Comparison of ENCODE assay signal across 2 cellular contexts in genomic region chr2:207935121-207935990, GRCh38.
TF ChIP-seq lines count a peak whose summit lies in the region.

No MANE protein-coding gene starts in this region.

TF ChIP-seq in WTC11, 78 proteins besides CTCF, POLR2A, EP300 and RAD21:
- TF ChIP-seq ZNF281 (CRISPR knock-in tag; IDR thresholded peaks at IDR 0.05) (no peak), ZNF138 (CRISPR knock-in tag; conservative IDR thresholded peaks at IDR 0.05) (no peak), JAZF1 (CRISPR knock-in tag; IDR thresholded peaks at IDR 0.05) (no peak), OVOL2 (CRISPR knock-in tag; IDR thresholded peaks at IDR 0.05; ENCODE audit: borderline replicate concordance) (no peak)

TF ChIP-seq in HepG2, 621 proteins besides CTCF, POLR2A, EP300 and RAD21 (continued from another document and continues in another):
- TF ChIP-seq ZNF407 (CRISPR knock-in tag; IDR thresholded peaks at IDR 0.05; ENCODE audit: not compliant biosample characterization) = no peak
- peak; percentile 8; the same call in 1 of the 2 replicates for TF ChIP-seq ATF2 (CRISPR knock-in tag; IDR thresholded peaks at IDR 0.05)
- TF ChIP-seq HMGXB3 (CRISPR knock-in tag; IDR thresholded peaks at IDR 0.05; ENCODE audit: borderline replicate concordance) = no peak
- no peak for TF ChIP-seq POGZ (CRISPR knock-in tag; IDR thresholded peaks at IDR 0.05)
- no peak for TF ChIP-seq ZNF354B (CRISPR knock-in tag; IDR thresholded peaks at IDR 0.05)
- no peak for TF ChIP-seq NFYB (CRISPR knock-in tag; IDR thresholded peaks at IDR 0.05)
- 0 out of 2 replicates have a peak, but pooled peaks have one; percentile 31 for TF ChIP-seq ZNF713 (CRISPR knock-in tag; IDR thresholded peaks at IDR 0.05)
- TF ChIP-seq MIER3 (CRISPR knock-in tag; IDR thresholded peaks at IDR 0.05; ENCODE audit: borderline replicate concordance) = no peak
- TF ChIP-seq ZHX1 (CRISPR knock-in tag; IDR thresholded peaks at IDR 0.05; ENCODE audit: low read depth) = no peak
- TF ChIP-seq ZNF468 (CRISPR knock-in tag; IDR thresholded peaks at IDR 0.05) = no peak
- TF ChIP-seq EHMT2 (IDR thresholded peaks at IDR 0.05; ENCODE audit: borderline replicate concordance, low read depth, low read length) = peak; percentile 32; the same call in 1 of the 2 replicates
- TF ChIP-seq NRL (CRISPR knock-in tag; IDR thresholded peaks at IDR 0.05; ENCODE audit: borderline replicate concordance) = no peak
- no peak for TF ChIP-seq MNT (IDR thresholded peaks at IDR 0.05)
- TF ChIP-seq ZNF138 (CRISPR knock-in tag; IDR thresholded peaks at IDR 0.05; ENCODE audit: low read depth) = no peak
- TF ChIP-seq ZFYVE20 (CRISPR knock-in tag; IDR thresholded peaks at IDR 0.05; ENCODE audit: borderline replicate concordance, low read depth) = no peak
- TF ChIP-seq ZBTB44 (CRISPR knock-in tag; IDR thresholded peaks at IDR 0.05) = no peak
- TF ChIP-seq HDAC1 (CRISPR knock-in tag; IDR thresholded peaks at IDR 0.05) = 0 out of 2 replicates have a peak, but pooled peaks have one; percentile 9
- TF ChIP-seq HNF4G (IDR thresholded peaks at IDR 0.05; ENCODE audit: borderline replicate concordance, low read depth, low read length) = no peak; the same call in 1 of the 2 replicates
- TF ChIP-seq HNF4G (CRISPR knock-in tag; IDR thresholded peaks at IDR 0.05; ENCODE audit: borderline replicate concordance, low read depth) = 0 out of 2 replicates have a peak, but pooled peaks have one; percentile 25
- TF ChIP-seq ZNF337 (CRISPR knock-in tag; IDR thresholded peaks at IDR 0.05; ENCODE audit: borderline replicate concordance, low read depth) = peak; percentile 7; the same call in 1 of the 2 replicates
- no peak for TF ChIP-seq AHR (CRISPR knock-in tag; IDR thresholded peaks at IDR 0.05)
- no peak for TF ChIP-seq MBD4 (IDR thresholded peaks at IDR 0.05; ENCODE audit: borderline replicate concordance, low read length)
- no peak for TF ChIP-seq ZNF275 (CRISPR knock-in tag; IDR thresholded peaks at IDR 0.05; ENCODE audit: borderline replicate concordance)
- TF ChIP-seq ZNF160 (CRISPR knock-in tag; IDR thresholded peaks at IDR 0.05) = no peak
- no peak for TF ChIP-seq SALL2 (CRISPR knock-in tag; IDR thresholded peaks at IDR 0.05)
- TF ChIP-seq SKI (IDR thresholded peaks at IDR 0.05; ENCODE audit: partially characterized antibody) = no peak
- TF ChIP-seq ZNF891 (CRISPR knock-in tag; IDR thresholded peaks at IDR 0.05) = no peak
- TF ChIP-seq ZNF703 (CRISPR knock-in tag; IDR thresholded peaks at IDR 0.05; ENCODE audit: borderline replicate concordance) = no peak
- no peak for TF ChIP-seq ZNF788 (CRISPR knock-in tag; IDR thresholded peaks at IDR 0.05; ENCODE audit: borderline replicate concordance)
- TF ChIP-seq SRSF1 (optimal IDR thresholded peaks at IDR 0.05; ENCODE audit: low read depth, low read length) = no peak
- no peak for TF ChIP-seq ZNF501 (CRISPR knock-in tag; IDR thresholded peaks at IDR 0.05)
- TF ChIP-seq AKAP8 (CRISPR knock-in tag; IDR thresholded peaks at IDR 0.05) = no peak
- no peak for TF ChIP-seq ZNF850 (CRISPR knock-in tag; conservative IDR thresholded peaks at IDR 0.05)
- no peak for TF ChIP-seq NFE2 (CRISPR knock-in tag; IDR thresholded peaks at IDR 0.05)
- 0 out of 2 replicates have a peak, but pooled peaks have one; percentile 54 for TF ChIP-seq ZBTB38 (CRISPR knock-in tag; IDR thresholded peaks at IDR 0.05)
